2 cellular contexts compared by ENCODE assay signal in the genomic region with DNA sequence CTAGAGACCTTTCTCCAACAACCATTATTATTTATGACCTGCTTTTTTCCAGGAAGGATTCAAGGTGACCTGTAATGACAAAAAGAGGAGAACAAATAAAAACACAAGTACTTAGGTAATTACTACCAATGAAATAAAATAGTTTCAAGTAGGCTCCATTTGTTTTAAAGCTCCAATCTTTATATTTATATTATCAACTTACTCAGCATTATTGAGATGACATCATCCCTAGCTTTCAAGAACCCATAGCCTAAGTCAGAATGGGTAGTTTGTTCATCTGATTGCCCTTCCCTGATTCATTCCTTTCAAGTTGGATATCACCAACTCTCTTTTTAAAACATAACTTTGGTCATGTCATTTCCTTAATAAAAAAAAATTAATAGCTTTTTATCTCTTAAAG.
A peak's percentile ranks its signal among the peaks of the same experiment; 100 is the strongest.
TF ChIP-seq lines count a peak whose summit lies in the region.

No MANE protein-coding gene starts in this region.

TF ChIP-seq in HEK293, 187 proteins besides CTCF, POLR2A, EP300 and RAD21 (continued from another document):
- no peak for TF ChIP-seq ZNF518A (tag by site-specific recombination; conservative IDR thresholded peaks at IDR 0.05; ENCODE audit: low read depth)
- peak; percentile 79 for TF ChIP-seq ATF2 (tag by site-specific recombination; IDR thresholded peaks at IDR 0.05; ENCODE audit: low read depth)
- TF ChIP-seq KLF9 (tag by site-specific recombination; IDR thresholded peaks at IDR 0.05; ENCODE audit: low read depth) = no peak
- TF ChIP-seq, protein P1, sequence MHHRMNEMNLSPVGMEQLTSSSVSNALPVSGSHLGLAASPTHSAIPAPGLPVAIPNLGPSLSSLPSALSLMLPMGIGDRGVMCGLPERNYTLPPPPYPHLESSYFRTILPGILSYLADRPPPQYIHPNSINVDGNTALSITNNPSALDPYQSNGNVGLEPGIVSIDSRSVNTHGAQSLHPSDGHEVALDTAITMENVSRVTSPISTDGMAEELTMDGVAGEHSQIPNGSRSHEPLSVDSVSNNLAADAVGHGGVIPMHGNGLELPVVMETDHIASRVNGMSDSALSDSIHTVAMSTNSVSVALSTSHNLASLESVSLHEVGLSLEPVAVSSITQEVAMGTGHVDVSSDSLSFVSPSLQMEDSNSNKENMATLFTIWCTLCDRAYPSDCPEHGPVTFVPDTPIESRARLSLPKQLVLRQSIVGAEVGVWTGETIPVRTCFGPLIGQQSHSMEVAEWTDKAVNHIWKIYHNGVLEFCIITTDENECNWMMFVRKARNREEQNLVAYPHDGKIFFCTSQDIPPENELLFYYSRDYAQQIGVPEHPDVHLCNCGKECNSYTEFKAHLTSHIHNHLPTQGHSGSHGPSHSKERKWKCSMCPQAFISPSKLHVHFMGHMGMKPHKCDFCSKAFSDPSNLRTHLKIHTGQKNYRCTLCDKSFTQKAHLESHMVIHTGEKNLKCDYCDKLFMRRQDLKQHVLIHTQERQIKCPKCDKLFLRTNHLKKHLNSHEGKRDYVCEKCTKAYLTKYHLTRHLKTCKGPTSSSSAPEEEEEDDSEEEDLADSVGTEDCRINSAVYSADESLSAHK (tag by site-specific recombination; IDR thresholded peaks at IDR 0.05) = peak; percentile 57

TF ChIP-seq in K562, 482 proteins besides CTCF, POLR2A, EP300 and RAD21 (continued from another document):
- TF ChIP-seq TSHZ1 (CRISPR knock-in tag; IDR thresholded peaks at IDR 0.05) = no peak
- no peak for TF ChIP-seq PHB (CRISPR knock-in tag; IDR thresholded peaks at IDR 0.05)
- no peak for TF ChIP-seq TEAD1 (CRISPR knock-in tag; IDR thresholded peaks at IDR 0.05)
- TF ChIP-seq BCL6 (CRISPR knock-in tag; IDR thresholded peaks at IDR 0.05) = no peak
- no peak for TF ChIP-seq ZNF77 (CRISPR knock-in tag; IDR thresholded peaks at IDR 0.05)
- peak; percentile 62 for TF ChIP-seq ZNF316 (IDR thresholded peaks at IDR 0.05)
- peak; percentile 23; the same call in 1 of the 2 replicates for TF ChIP-seq MAFG (tag; conservative IDR thresholded peaks at IDR 0.05)
- no peak for TF ChIP-seq NCOA1 (IDR thresholded peaks at IDR 0.05; ENCODE audit: low read depth)
